In genomic region chr11:64204464-64204989, GRCh38 we compare ENCODE assay signal across 8 cellular contexts. TPM values are rescaled to one million over a fixed set of nuclear protein-coding genes. Genes with fewer than 3 reads are reported as not detected.
A peak's percentile ranks its signal among the peaks of the same experiment; 100 is the strongest.
DNase-seq lines count a peak whose midpoint lies in the region; ATAC-seq and TF ChIP-seq lines count a peak whose summit lies in the region.

No MANE protein-coding gene starts in this region.

- no peak overlapping the region for H3K4me2 ChIP-seq in HCT116 (ENCODE audit: low read length)

- peaks cover 47 to 53% of the 10 kb centered on the region in 2 experiments for H3K36me3 ChIP-seq in HCT116 (ENCODE audit: control insufficient read depth in 1 of 2, insufficient read depth in 2 of 2, low read length in 2 of 2)

- intact Hi-C loops in HCT116 (cut with micrococcal nuclease), result loop anchor here (1.0 to 2.0 kb wide), 3 partner anchors 66 to 151 kb away; no protein-coding TSS in a partner anchor
- intact Hi-C loops in activated CD4-positive, alpha-beta T cell treated with anti-CD3 and anti-CD28 coated beads for 36 hours (cut with DNase I, micrococcal nuclease), result loop anchor here (1.0 kb wide), 2 partner anchors 46 to 100 kb away; no protein-coding TSS in a partner anchor

- no peaks in the 10 kb centered on the region for H3K27me3 Mint-ChIP-seq in activated CD4-positive, alpha-beta T cell treated with anti-CD3 and anti-CD28 coated beads for 36 hours

- peak; percentile 83 for DNase-seq in AG09309 (ENCODE audit: low read depth)
- peak; percentile 88 for DNase-seq in HCT116 (ENCODE audit: low read depth, low spot score)
- DNase-seq in NCI-H748 (lab: John Stamatoyannopoulos, UW; ENCODE audit: unreplicated experiment), result peak; percentile 73
- DNase-seq in activated CD4-positive, alpha-beta T cell treated with anti-CD3 and anti-CD28 coated beads for 36 hours, result peak; percentile 90
- DNase-seq in choroid plexus epithelial cell (ENCODE audit: low read depth), result peak; percentile 99
- DNase-seq in left lobe of liver (ENCODE audit: low spot score), result peak; percentile 80
- DNase-seq in stimulated activated CD4-positive, alpha-beta T cell treated with anti-CD3 and anti-CD28 coated beads, Interleukin-4, amount 100 ng/mL, for 4 hours, result peak; percentile 67 to 81

- H3K9me3 Mint-ChIP-seq in activated CD4-positive, alpha-beta T cell treated with anti-CD3 and anti-CD28 coated beads for 36 hours (ENCODE audit: low read depth), result no peaks in the 10 kb centered on the region

- H3K27me3 ChIP-seq in HCT116 (ENCODE audit: insufficient read depth, low read length), result no peaks in the 10 kb centered on the region

- POLR2A ChIA-PET in HCT116 (lab: Charles Lee), result interaction anchor here (0.7 to 2.2 kb wide), 8 partner anchors 19 to 150 kb away, joined by 3 to 10 read pairs (median 3); partner anchors contain the start of gene STIP1
- POLR2A ChIA-PET in activated CD4-positive, alpha-beta T cell treated with anti-CD3 and anti-CD28 coated beads for 36 hours (lab: Charles Lee), result interaction anchor here (0.7 to 1.7 kb wide), 9 partner anchors 17 to 1571 kb away, joined by 3 to 9 read pairs (median 5); partner anchors contain the start of genes FKBP2, PRDX5 and STIP1

- H3K4me1 Mint-ChIP-seq in activated CD4-positive, alpha-beta T cell treated with anti-CD3 and anti-CD28 coated beads for 36 hours, result peaks cover 41% of the 10 kb centered on the region

- H3K4me3 Mint-ChIP-seq in activated CD4-positive, alpha-beta T cell treated with anti-CD3 and anti-CD28 coated beads for 36 hours, result peak overlapping the region; percentile 33

- no TSS peak for BruUV-seq in HCT116 (replicated peaks; lab: Mats Ljungman, UMichigan)

- H3K4me3 ChIP-seq in AG09309 (ENCODE audit: control insufficient read depth, low read depth, low read length) (no peak overlapping the region), HCT116 (replicated peaks in 1 of 2; ENCODE audit: low read depth in 1 of 2, low read length in 2 of 2) (no peak overlapping the region), choroid plexus epithelial cell (ENCODE audit: low read depth, low read length) (no peak overlapping the region)

- TF ChIP-seq RAD21 in HCT116 (IDR thresholded peaks at IDR 0.05; ENCODE audit: low read depth), result peak; percentile 94

- H3K9ac ChIP-seq in HCT116 (ENCODE audit: low read length), result no peak overlapping the region

- H3K36me3 Mint-ChIP-seq in activated CD4-positive, alpha-beta T cell treated with anti-CD3 and anti-CD28 coated beads for 36 hours (ENCODE audit: low read depth), result peaks cover 81% of the 10 kb centered on the region

- TF ChIP-seq CTCF in AG09309 (IDR thresholded peaks at IDR 0.05; ENCODE audit: control insufficient read depth, insufficient read depth, low read depth, low read length, missing control alignments) (peak; percentile 83), HCT116 (IDR thresholded peaks at IDR 0.05 in 2 of 3, conservative IDR thresholded peaks at IDR 0.05 in 1 of 3; ENCODE audit: borderline replicate concordance in 1 of 3, insufficient read depth in 1 of 3, low read depth in 2 of 3, low read length in 2 of 3) (peak; percentile 75 to 90 (median 87)), choroid plexus epithelial cell (conservative IDR thresholded peaks at IDR 0.05; ENCODE audit: low read depth, low read length) (peak; percentile 83)

- no peak overlapping the region for H3K27ac ChIP-seq in HCT116 (ENCODE audit: low read depth, low read length)

- H3K9me2 ChIP-seq in HCT116 (ENCODE audit: insufficient read depth), result no peaks in the 10 kb centered on the region

- peak; percentile 80 for ATAC-seq in HCT116
- ATAC-seq in activated CD4-positive, alpha-beta T cell treated with anti-CD3 and anti-CD28 coated beads for 36 hours, result peak; percentile 30
- ATAC-seq in left lobe of liver, result peak; percentile 74
- ATAC-seq in HG02642 (IDR thresholded peaks at IDR 0.05; ENCODE audit: poor library complexity, unreplicated experiment), result no peak

- H3K9me3 ChIP-seq in HCT116 (ENCODE audit: control insufficient read depth in 1 of 2, insufficient read depth in 1 of 2, low read depth in 1 of 2, low read length in 2 of 2), result no peaks in the 10 kb centered on the region

- CTCF ChIA-PET in HCT116 (lab: Charles Lee), result interaction anchor here (0.6 to 4.6 kb wide), 18 partner anchors 10 to 484 kb away, joined by 3 to 80 read pairs (median 6); partner anchors contain the start of genes CATSPERZ, ESRRA, FKBP2 and NUDT22
- CTCF ChIA-PET in activated CD4-positive, alpha-beta T cell treated with anti-CD3 and anti-CD28 coated beads for 36 hours (lab: Charles Lee), result interaction anchor here (0.6 to 7.3 kb wide), 30 partner anchors 10 to 657 kb away, joined by 3 to 111 read pairs (median 4); partner anchors contain the start of genes BAD, CATSPERZ, ESRRA and FKBP2

- no peak overlapping the region for H2AFZ ChIP-seq in HCT116 (ENCODE audit: low read depth, low read length, poor library complexity, severe bottlenecking)

- H3K4me1 ChIP-seq in HCT116 (ENCODE audit: control insufficient read depth in 1 of 2, insufficient read depth in 2 of 2, low read length in 2 of 2), result peaks cover 0 to 8% of the 10 kb centered on the region in 2 experiments; a peak in 1 of 4 replicates

- H3K27ac Mint-ChIP-seq in activated CD4-positive, alpha-beta T cell treated with anti-CD3 and anti-CD28 coated beads for 36 hours, result peak overlapping the region; percentile 79

- H4K20me1 ChIP-seq in HCT116 (ENCODE audit: insufficient read depth), result no peaks in the 10 kb centered on the region

- peaks cover 34% of the 10 kb centered on the region; the same call in 1 of the 2 replicates for H3K79me2 ChIP-seq in HCT116 (ENCODE audit: insufficient read depth, low read length)

- RAD21 ChIA-PET in HCT116 (lab: Charles Lee; ENCODE audit: low non-redundant PET in 1 of 2, low total read pairs in 2 of 2, uncharacterized antibody in 2 of 2, unreplicated experiment in 2 of 2), result interaction anchor here (0.7 to 1.6 kb wide), 10 partner anchors 19 to 151 kb away, joined by 3 to 7 read pairs (median 4); partner anchors contain the start of genes ESRRA (in 1 of the 2), PLCB3 (in 1 of the 2) and STIP1 (in 1 of the 2)

- no peak for TF ChIP-seq POLR2A in HCT116 (IDR thresholded peaks at IDR 0.05; ENCODE audit: borderline replicate concordance, extremely low read depth, insufficient read depth, insufficient read length)

TF ChIP-seq in HCT116, 20 proteins besides CTCF, POLR2A, EP300 and RAD21 (continues in another document):
- TF ChIP-seq ELF1 (IDR thresholded peaks at IDR 0.05; ENCODE audit: borderline replicate concordance, low read depth) (no peak), ZFX (IDR thresholded peaks at IDR 0.05) (no peak), FOSL1 (IDR thresholded peaks at IDR 0.05; ENCODE audit: low read depth) (no peak)
- TF ChIP-seq, protein P1, sequence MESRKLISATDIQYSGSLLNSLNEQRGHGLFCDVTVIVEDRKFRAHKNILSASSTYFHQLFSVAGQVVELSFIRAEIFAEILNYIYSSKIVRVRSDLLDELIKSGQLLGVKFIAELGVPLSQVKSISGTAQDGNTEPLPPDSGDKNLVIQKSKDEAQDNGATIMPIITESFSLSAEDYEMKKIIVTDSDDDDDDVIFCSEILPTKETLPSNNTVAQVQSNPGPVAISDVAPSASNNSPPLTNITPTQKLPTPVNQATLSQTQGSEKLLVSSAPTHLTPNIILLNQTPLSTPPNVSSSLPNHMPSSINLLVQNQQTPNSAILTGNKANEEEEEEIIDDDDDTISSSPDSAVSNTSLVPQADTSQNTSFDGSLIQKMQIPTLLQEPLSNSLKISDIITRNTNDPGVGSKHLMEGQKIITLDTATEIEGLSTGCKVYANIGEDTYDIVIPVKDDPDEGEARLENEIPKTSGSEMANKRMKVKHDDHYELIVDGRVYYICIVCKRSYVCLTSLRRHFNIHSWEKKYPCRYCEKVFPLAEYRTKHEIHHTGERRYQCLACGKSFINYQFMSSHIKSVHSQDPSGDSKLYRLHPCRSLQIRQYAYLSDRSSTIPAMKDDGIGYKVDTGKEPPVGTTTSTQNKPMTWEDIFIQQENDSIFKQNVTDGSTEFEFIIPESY (IDR thresholded peaks at IDR 0.05; ENCODE audit: extremely low read depth, insufficient replicate concordance, low read length), result no peak

RNA-seq across cellular contexts. Expression of gene FERMT3, which starts 2.0 kb away (rescaled TPM):
- 4.3 TPM for total RNA-seq in HCT116 (2021; ENCODE audit: unreplicated experiment)
- polyA plus RNA-seq in HCT116 (2012), result 1.1 and 2.1 TPM in 2 replicates
- total RNA-seq in activated CD4-positive, alpha-beta T cell treated with anti-CD3 and anti-CD28 coated beads for 36 hours, result 100 to 1,000 TPM; 182 to 184 TPM
- 9.7 TPM for total RNA-seq in left lobe of liver

RNA-seq across cellular contexts. Expression of gene STIP1, which starts 18.6 kb away (rescaled TPM):
- total RNA-seq in HCT116 (2021; ENCODE audit: unreplicated experiment), result 336 TPM
- polyA plus RNA-seq in HCT116 (2012), result 233 and 237 TPM in 2 replicates
- 100 to 1,000 TPM; 398 to 403 TPM for total RNA-seq in activated CD4-positive, alpha-beta T cell treated with anti-CD3 and anti-CD28 coated beads for 36 hours
- 33.9 TPM for total RNA-seq in left lobe of liver

RNA-seq across cellular contexts. Expression of gene TRPT1, which starts 21.5 kb away (rescaled TPM):
- total RNA-seq in HCT116 (2021; ENCODE audit: unreplicated experiment) (43.2 TPM), left lobe of liver (22.2 TPM)
- 79.7 and 85.3 TPM in 2 replicates for polyA plus RNA-seq in HCT116 (2012)
- 10 to 100 TPM; 23.9 to 27.1 TPM for total RNA-seq in activated CD4-positive, alpha-beta T cell treated with anti-CD3 and anti-CD28 coated beads for 36 hours

RNA-seq across cellular contexts. Expression of gene NUDT22, which starts 21.5 kb away (rescaled TPM):
- 70.9 TPM for total RNA-seq in HCT116 (2021; ENCODE audit: unreplicated experiment)
- 75.6 and 77.1 TPM in 2 replicates for polyA plus RNA-seq in HCT116 (2012)
- total RNA-seq in activated CD4-positive, alpha-beta T cell treated with anti-CD3 and anti-CD28 coated beads for 36 hours, result 10 to 100 TPM; 61.8 to 74.1 TPM
- 52.5 TPM for total RNA-seq in left lobe of liver

RNA-seq across cellular contexts. Expression of gene DNAJC4, which starts 25.8 kb away (rescaled TPM):
- total RNA-seq in HCT116 (2021; ENCODE audit: unreplicated experiment) (25.8 TPM), left lobe of liver (28.2 TPM)
- 31.7 and 34.5 TPM in 2 replicates for polyA plus RNA-seq in HCT116 (2012)
- total RNA-seq in activated CD4-positive, alpha-beta T cell treated with anti-CD3 and anti-CD28 coated beads for 36 hours, result 10 to 100 TPM; 21.9 to 23.1 TPM

Comparison
In these comparisons a context has a peak if more than half of its experiments do, and no peak if none do; other contexts are left out.
1. RNA of gene FERMT3, which starts 2.0 kb away (total RNA-seq): 182 to 184 TPM in activated CD4-positive, alpha-beta T cell treated with anti-CD3 and anti-CD28 coated beads for 36 hours; 9.7 TPM in left lobe of liver (single experiment) and 4.3 TPM in HCT116 (single experiment); every median in the first group is over 10 times any median in the second.
2. Peak in every context shown above with its lines, with median percentiles within 50 percentile points of each other: DNase-seq and CTCF ChIP-seq.